21 cellular contexts compared by ENCODE assay signal in the genomic region with DNA sequence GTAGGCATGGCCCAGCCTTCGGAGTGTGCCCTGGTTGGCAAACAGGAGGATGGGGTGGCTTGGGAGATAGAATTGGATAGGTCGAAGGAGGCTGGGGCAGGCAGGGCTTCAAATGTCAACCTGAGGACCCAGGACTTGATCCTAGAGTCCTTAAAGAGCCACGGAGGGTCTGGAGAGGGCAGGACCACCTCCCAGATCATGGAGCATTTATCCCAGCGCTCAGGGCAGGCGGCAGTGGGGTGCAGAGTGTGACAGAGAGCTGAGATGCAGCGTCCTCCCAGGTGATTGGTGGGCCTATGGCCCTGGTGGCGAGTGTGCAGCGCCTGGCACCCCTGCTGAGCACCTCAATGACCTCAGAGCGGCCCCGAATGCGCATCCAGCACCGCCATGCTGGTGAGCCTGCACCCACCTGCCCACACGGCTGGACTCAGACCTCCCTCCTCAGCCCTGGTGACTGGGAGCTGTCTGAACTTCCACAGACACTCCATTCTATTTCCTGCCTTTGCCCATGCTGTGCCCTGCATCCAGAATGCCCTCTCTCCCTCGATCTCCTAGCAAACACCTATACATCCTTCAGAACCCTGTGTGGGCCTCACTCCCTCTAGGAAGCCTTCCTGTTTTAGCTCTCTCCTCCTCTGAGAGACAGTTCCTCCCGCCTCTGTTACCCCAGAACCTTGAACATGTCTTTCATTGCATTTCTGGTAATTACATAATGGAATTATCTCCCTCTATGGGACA. TPM values are rescaled to one million over a fixed set of nuclear protein-coding genes. Genes with fewer than 3 reads are reported as not detected.
DNase-seq lines count a peak whose midpoint lies in the region; ATAC-seq and TF ChIP-seq lines count a peak whose summit lies in the region.
"Had no signal": no experiment of that assay in that cellular context is flagged by ENCODE, and none has a peak within 500 bp of the region (broad histone marks: within the 10 kb centered on the region; RNA-seq: fewer than 3 reads in every experiment).

No MANE protein-coding gene starts in this region.

- 75% methylated on average over 15 of the region's 15 CpGs for WGBS in sigmoid colon, 2 donors
- 59 to 69% methylated on average over 8 to 14 of the region's 15 CpGs for WGBS in lower leg skin, 2 donors

- DNase-seq in cardiac septum (ENCODE audit: low spot score), result peak; percentile 51
- DNase-seq in right atrium auricular region (ENCODE audit: low spot score), result no peak
- DNase-seq in foreskin keratinocyte, result no peak
- peak; percentile 20 for DNase-seq in sigmoid colon
- no peak for DNase-seq in dermis blood vessel endothelial cell
- DNase-seq in lower leg skin (ENCODE audit: low spot score in 2 of 2), result no peak
- DNase-seq in H4 (ENCODE audit: low spot score), result no peak
- DNase-seq: DMS53; HCEC 1CT; KBM-7; NCI-H1105; NCI-H1694; NCI-H748 treated with DMSO at 0.1 percent for 48 hours; NK-92 treated with Interleukin-12 subunit alpha and Interleukin-12 subunit beta, amount 100 ng/mL, for 24 hours had no signal

- H3K4me3 ChIP-seq in right atrium auricular region (no peak overlapping the region), HEK293 (ENCODE audit: low read depth, low read length) (no peak overlapping the region), sigmoid colon (no peak overlapping the region), lower leg skin (ENCODE audit: low read depth, poor library complexity, severe bottlenecking) (no peak overlapping the region)
- H3K4me3 ChIP-seq: A549, BLaER1 had no signal

- ATAC-seq in foreskin keratinocyte, result no peak
- ATAC-seq: Right ventricle myocardium inferior had no signal

- TF ChIP-seq CTCF in right atrium auricular region (IDR thresholded peaks at IDR 0.05), result no peak
- TF ChIP-seq CTCF in HEK293 (tag by site-specific recombination; IDR thresholded peaks at IDR 0.05), result no peak
- TF ChIP-seq CTCF in foreskin keratinocyte (conservative IDR thresholded peaks at IDR 0.05), result peak; percentile 20
- TF ChIP-seq CTCF in sigmoid colon (IDR thresholded peaks at IDR 0.05), result no peak
- no peak for TF ChIP-seq CTCF in lower leg skin (IDR thresholded peaks at IDR 0.05)

- CTCF ChIA-PET in HEK293 (lab: Yijun Ruan, JAX), result interaction anchor here (0.6 to 1.2 kb wide), 3 partner anchors 9 to 330 kb away, joined by 3 to 4 read pairs (median 3); no protein-coding TSS in a partner anchor

- H3K4me1 ChIP-seq in right atrium auricular region, result peaks cover 0 to 11% of the 10 kb centered on the region in 2 donors
- H3K4me1 ChIP-seq in HEK293 (ENCODE audit: control insufficient read depth, insufficient read depth, low read length), result no peaks in the 10 kb centered on the region
- no peaks in the 10 kb centered on the region for H3K4me1 ChIP-seq in foreskin keratinocyte
- peaks cover 0 to 8% (median 2%) of the 10 kb centered on the region in 4 donors for H3K4me1 ChIP-seq in sigmoid colon
- H3K4me1 ChIP-seq: BLaER1 had no signal

- H3K9me3 ChIP-seq in right atrium auricular region, result no peaks in the 10 kb centered on the region
- no peaks in the 10 kb centered on the region for H3K9me3 ChIP-seq in HEK293 (ENCODE audit: control insufficient read depth, insufficient read depth, low read depth, low read length)
- H3K9me3 ChIP-seq in sigmoid colon, result no peaks in the 10 kb centered on the region
- H3K9me3 ChIP-seq: BLaER1 had no signal

- H3K27me3 ChIP-seq in right atrium auricular region (peaks cover 0 to 12% of the 10 kb centered on the region in 2 donors), foreskin keratinocyte (peaks cover 16% of the 10 kb centered on the region), sigmoid colon (peaks cover 20 to 36% (median 29%) of the 10 kb centered on the region in 3 donors)
- H3K27me3 ChIP-seq: BLaER1 had no signal

- intact Hi-C loops in cardiac septum (cut with DNase I), result no loop called here
- intact Hi-C loops in sigmoid colon (cut with DNase I), result no loop called here
- intact Hi-C loops in lower leg skin (cut with DNase I; ENCODE audit: low total_unique reads), result no loop called here

- H3K27ac ChIP-seq in right atrium auricular region (no peak overlapping the region), HEK293 (ENCODE audit: extremely low read depth, low read depth, low read length) (no peak overlapping the region), foreskin keratinocyte (no peak overlapping the region), sigmoid colon (no peak overlapping the region)
- H3K27ac ChIP-seq: A549, BLaER1 had no signal

- POLR2A ChIA-PET in HEK293 (lab: Yijun Ruan, JAX), result no interaction called here

- TF ChIP-seq EP300 in sigmoid colon (IDR thresholded peaks at IDR 0.05), result no peak

- H3K36me3 ChIP-seq in right atrium auricular region, result no peaks in the 10 kb centered on the region
- no peaks in the 10 kb centered on the region for H3K36me3 ChIP-seq in HEK293 (ENCODE audit: control insufficient read depth in 2 of 2, insufficient read depth in 1 of 2, low read length in 2 of 2)
- no peaks in the 10 kb centered on the region for H3K36me3 ChIP-seq in sigmoid colon
- H3K36me3 ChIP-seq: BLaER1 had no signal

- TF ChIP-seq POLR2A in sigmoid colon (IDR thresholded peaks at IDR 0.05) (no peak), lower leg skin (IDR thresholded peaks at IDR 0.05) (no peak)

TF ChIP-seq in HEK293, 187 proteins besides CTCF, POLR2A, EP300 and RAD21:
- no peak for TF ChIP-seq ZNF211 (tag by site-specific recombination; IDR thresholded peaks at IDR 0.05; ENCODE audit: low read depth)
- TF ChIP-seq ZFP3 (tag by site-specific recombination; IDR thresholded peaks at IDR 0.05; ENCODE audit: low read depth), result peak; percentile 58; the same call in 1 of the 2 replicates
TF ChIP-seq in HEK293: peak in this region for 1.

RNA-seq across cellular contexts. Expression of gene ADGRD2, which starts 6.3 kb away (rescaled TPM):
- total RNA-seq in cardiac septum, result not detected
- not detected for total RNA-seq in right atrium auricular region
- total RNA-seq in foreskin keratinocyte, result 0.07 TPM in 1 of 2 replicates, not detected in the other
- 0.04 and 0.11 TPM in 2 replicates for polyA plus RNA-seq in foreskin keratinocyte
- not detected for total RNA-seq in sigmoid colon
- not detected for polyA plus RNA-seq in sigmoid colon
- not detected in 2 replicates for total RNA-seq in dermis blood vessel endothelial cell
- under 1 TPM in 3 of 4 donors, not detected in 1; 0.20 to 0.49 (median 0.36) TPM for total RNA-seq in lower leg skin
- not detected in 2 replicates for total RNA-seq in H4 (2014; rRNA removed; shearing (Covaris generic))
- total RNA-seq: CD8-positive, alpha-beta memory T cell; NCI-H460; Right ventricle myocardium inferior; SK-MEL-5 had no signal
- polyA plus RNA-seq: A549; CD8-positive, alpha-beta memory T cell had no signal

RNA-seq across cellular contexts. Expression of gene PSMB7, which starts 41.3 kb away (rescaled TPM):
- total RNA-seq in cardiac septum (133 TPM), right atrium auricular region (100 to 1,000 TPM; 178 to 207 TPM), foreskin keratinocyte (249 and 276 TPM in 2 replicates), sigmoid colon (100 to 1,000 TPM; 136 to 172 (median 166) TPM), dermis blood vessel endothelial cell (180 and 183 TPM in 2 replicates), lower leg skin (100 to 1,000 TPM; 149 to 187 (median 165) TPM)
- polyA plus RNA-seq in foreskin keratinocyte (362 and 369 TPM in 2 replicates), sigmoid colon (100 to 1,000 TPM; 153 to 179 (median 177) TPM)
- total RNA-seq in H4 (2014; rRNA removed; shearing (Covaris generic)), result 447 and 507 TPM in 2 replicates

RNA-seq across cellular contexts. Expression of gene NR5A1, which starts 50.7 kb away (rescaled TPM):
- total RNA-seq in cardiac septum, result not detected
- total RNA-seq in right atrium auricular region, result not detected
- not detected in 2 replicates for total RNA-seq in foreskin keratinocyte
- polyA plus RNA-seq in foreskin keratinocyte, result not detected in 2 replicates
- total RNA-seq in sigmoid colon, result not detected
- polyA plus RNA-seq in sigmoid colon, result under 1 TPM in 2 of 3 donors, not detected in 1; 0.03 to 0.60 TPM
- not detected in 2 replicates for total RNA-seq in dermis blood vessel endothelial cell
- total RNA-seq in lower leg skin, result under 1 TPM in 2 of 4 donors, not detected in 2; 0.15 to 0.51 TPM
- total RNA-seq in H4 (2014; rRNA removed; shearing (Covaris generic)), result not detected in 2 replicates
- total RNA-seq: CD8-positive, alpha-beta memory T cell; NCI-H460; Right ventricle myocardium inferior; SK-MEL-5 had no signal
- polyA plus RNA-seq: A549; CD8-positive, alpha-beta memory T cell had no signal

Comparison
In these comparisons a context has a peak if more than half of its experiments do, and no peak if none do; other contexts are left out.
1. DNase-seq: peak in cardiac septum (single experiment) and sigmoid colon (single experiment); none in right atrium auricular region (single experiment), foreskin keratinocyte (0 of 2), dermis blood vessel endothelial cell (single experiment), lower leg skin (0 of 2) and H4 (single experiment).